ENCODE assay signal across 1 cellular context in genomic region chr19:45798995-45799517, GRCh38.
TF ChIP-seq lines count a peak whose summit lies in the region.

No MANE protein-coding gene starts in this region.

TF ChIP-seq in SK-N-SH, 30 proteins besides CTCF, POLR2A, EP300 and RAD21 (continued from another document):
- no peak for TF ChIP-seq GATA2 (CRISPR knock-in tag; IDR thresholded peaks at IDR 0.05)
- no peak for TF ChIP-seq NFIC (IDR thresholded peaks at IDR 0.05; ENCODE audit: borderline replicate concordance)
- no peak for TF ChIP-seq FOXJ3 (CRISPR knock-in tag; IDR thresholded peaks at IDR 0.05)
- TF ChIP-seq USF2 (IDR thresholded peaks at IDR 0.05; ENCODE audit: borderline replicate concordance, low read depth, low read length): no peak
- peak; percentile 78 for TF ChIP-seq SMC3 (IDR thresholded peaks at IDR 0.05; ENCODE audit: low read depth, low read length)
